8 cellular contexts compared by ENCODE assay signal in the genomic region with DNA sequence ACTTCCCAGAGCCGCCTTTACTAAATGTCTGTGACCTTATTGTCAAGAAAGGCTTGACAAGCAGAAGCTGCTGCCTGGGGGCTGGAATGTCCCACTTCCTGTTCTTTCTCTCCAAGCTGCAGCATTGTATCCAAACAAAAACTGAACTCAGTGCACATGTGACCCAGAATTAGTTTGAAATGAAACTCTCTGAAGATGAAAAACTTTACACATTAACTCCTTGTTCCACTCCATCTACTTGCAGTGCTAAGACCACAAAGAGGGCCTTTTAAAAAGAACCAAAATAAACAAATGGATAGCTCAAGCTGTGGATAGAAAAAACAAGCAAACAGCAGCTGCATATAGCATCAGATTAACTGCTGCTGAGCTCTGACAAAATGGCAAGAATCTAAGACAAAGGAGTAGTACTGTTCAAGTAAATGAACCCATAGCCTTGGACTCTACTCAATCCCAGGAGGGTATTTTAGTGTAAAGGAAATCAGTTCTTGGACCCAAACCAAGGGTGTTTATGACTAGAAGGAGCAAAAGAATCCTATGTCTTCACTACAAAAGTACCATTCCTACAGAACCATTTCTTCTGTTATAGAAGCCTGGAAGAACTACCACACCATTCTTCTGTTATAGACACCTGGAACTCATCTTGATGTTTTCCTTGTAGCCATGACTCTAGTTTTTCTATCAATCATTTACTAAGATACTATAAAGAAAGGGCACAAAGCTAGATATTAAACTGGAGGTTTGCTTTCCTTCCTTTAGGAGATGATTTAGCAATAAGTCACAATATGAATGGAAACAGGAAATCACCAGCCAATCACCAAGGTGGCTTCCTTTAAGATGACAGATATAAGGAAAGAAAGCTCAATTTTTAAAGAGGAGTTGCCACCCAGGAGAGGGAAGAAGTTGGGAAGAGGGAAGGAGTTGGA.
DNase-seq lines count a peak whose midpoint lies in the region; ATAC-seq, FAIRE-seq and TF ChIP-seq lines count a peak whose summit lies in the region.

No MANE protein-coding gene starts in this region.

- ATAC-seq in GM21825 (IDR thresholded peaks at IDR 0.05; ENCODE audit: unreplicated experiment), result peak; percentile 74
- ATAC-seq in HG03025 (IDR thresholded peaks at IDR 0.05; ENCODE audit: low FRiP score, unreplicated experiment), result no peak

- H3K4me2 ChIP-seq in keratinocyte (ENCODE audit: control insufficient read depth, extremely low read depth, insufficient read depth, low read depth, low read length), result peak overlapping the region; percentile 37

- H3K9me3 ChIP-seq in keratinocyte (ENCODE audit: control insufficient read depth, low read depth, low read length), result no peaks in the 10 kb centered on the region

- H2AFZ ChIP-seq in keratinocyte (ENCODE audit: control insufficient read depth, low read length), result peak overlapping the region; percentile 44

- no peaks in the 10 kb centered on the region for H3K9me1 ChIP-seq in keratinocyte (ENCODE audit: control insufficient read depth, extremely low read depth, insufficient read depth, low read length)

- no peaks in the 10 kb centered on the region for H4K20me1 ChIP-seq in keratinocyte (ENCODE audit: control insufficient read depth, extremely low read depth, insufficient read depth, low read length)

- no peak overlapping the region for H3K4me3 ChIP-seq in keratinocyte (ENCODE audit: control insufficient read depth in 2 of 3, extremely low read depth in 1 of 3, insufficient read depth in 2 of 3, low read depth in 1 of 3, low read length in 3 of 3)

- H3K79me2 ChIP-seq in keratinocyte (ENCODE audit: control insufficient read depth, insufficient read depth, low read length), result no peaks in the 10 kb centered on the region

- H3K27me3 ChIP-seq in keratinocyte (ENCODE audit: control insufficient read depth, extremely low read depth, insufficient read depth, low read length), result no peaks in the 10 kb centered on the region

- H3K27ac ChIP-seq in keratinocyte (ENCODE audit: control insufficient read depth, insufficient read depth, low read length), result peak overlapping the region; percentile 21

- in situ Hi-C loops in G401 (cut with HindIII; ENCODE audit: low sequenced_read_pairs), result no loop called here

- peak; percentile 23 for DNase-seq in G401 (ENCODE audit: low spot score)
- DNase-seq in NCI-H2081 treated with DMSO at 0.1 percent for 48 hours (lab: John Stamatoyannopoulos, UW), result peak; percentile 14
- DNase-seq in keratinocyte (ENCODE audit: low read depth, low spot score), result no peak
- DNase-seq in KG1 (lab: John Stamatoyannopoulos, UW), result no peak
- DNase-seq in HuH-7.5 (ENCODE audit: low spot score), result no peak
- no peak for DNase-seq in stimulated activated CD4-positive, alpha-beta T cell treated with anti-CD3 and anti-CD28 coated beads, Interleukin-15, amount 100 ng/mL, for 24 hours

- H3K4me1 ChIP-seq in keratinocyte (ENCODE audit: control insufficient read depth, extremely low read depth, insufficient read depth, low read length), result peaks cover 55% of the 10 kb centered on the region

- dilution Hi-C loops in keratinocyte (cut with MboI; ENCODE audit: extremely low pct_ligation_motif_present, low sequenced_read_pairs), result no loop called here

- H3K9ac ChIP-seq in keratinocyte (ENCODE audit: control insufficient read depth, extremely low read depth, insufficient read depth, low read length), result no peak overlapping the region

- TF ChIP-seq CTCF in keratinocyte (optimal IDR thresholded peaks at IDR 0.05 in 1 of 3, IDR thresholded peaks at IDR 0.05 in 1 of 3, conservative IDR thresholded peaks at IDR 0.05 in 1 of 3; ENCODE audit: extremely low read depth in 1 of 3, insufficient read depth in 2 of 3, low read length in 3 of 3), result no peak

- peak; percentile 32 for FAIRE-seq in keratinocyte (lab: Jason Lieb, UNC)

- H3K36me3 ChIP-seq in keratinocyte (ENCODE audit: control insufficient read depth in 2 of 2, extremely low read depth in 1 of 2, insufficient read depth in 2 of 2, low read length in 2 of 2), result no peaks in the 10 kb centered on the region

Comparison
In these comparisons a context has a peak if more than half of its experiments do, and no peak if none do; other contexts are left out.
1. DNase-seq: peak in G401 (single experiment) and NCI-H2081 treated with DMSO at 0.1 percent for 48 hours (single experiment); none in keratinocyte (single experiment), KG1 (single experiment), HuH-7.5 (single experiment) and stimulated activated CD4-positive, alpha-beta T cell treated with anti-CD3 and anti-CD28 coated beads, Interleukin-15, amount 100 ng/mL, for 24 hours (single experiment).